In the genomic region with DNA sequence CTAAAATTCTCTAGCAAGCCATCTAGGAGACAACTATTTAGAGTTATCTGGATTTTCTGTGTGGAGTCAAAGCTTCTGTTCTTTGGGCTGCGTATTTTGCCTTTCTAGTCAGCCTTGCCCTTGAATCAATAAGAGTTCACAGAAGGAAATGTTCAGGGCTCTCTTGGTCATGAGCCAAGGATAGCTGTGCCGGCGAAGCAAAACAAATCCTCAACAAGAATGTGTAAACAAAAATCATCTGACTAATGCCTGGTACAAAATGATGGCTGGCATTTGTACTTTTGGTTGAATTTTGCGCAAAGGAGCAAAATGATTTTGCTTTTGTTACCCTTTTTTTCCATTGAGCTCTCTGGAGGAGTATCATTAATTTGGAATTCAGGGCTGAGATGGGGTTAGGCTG, we compare ENCODE assay signal across 1 cellular context.
TF ChIP-seq lines count a peak whose summit lies in the region.

No MANE protein-coding gene starts in this region.

TF ChIP-seq in HepG2, 621 proteins besides CTCF, POLR2A, EP300 and RAD21 (continued from another document):
- TF ChIP-seq, protein P1, sequence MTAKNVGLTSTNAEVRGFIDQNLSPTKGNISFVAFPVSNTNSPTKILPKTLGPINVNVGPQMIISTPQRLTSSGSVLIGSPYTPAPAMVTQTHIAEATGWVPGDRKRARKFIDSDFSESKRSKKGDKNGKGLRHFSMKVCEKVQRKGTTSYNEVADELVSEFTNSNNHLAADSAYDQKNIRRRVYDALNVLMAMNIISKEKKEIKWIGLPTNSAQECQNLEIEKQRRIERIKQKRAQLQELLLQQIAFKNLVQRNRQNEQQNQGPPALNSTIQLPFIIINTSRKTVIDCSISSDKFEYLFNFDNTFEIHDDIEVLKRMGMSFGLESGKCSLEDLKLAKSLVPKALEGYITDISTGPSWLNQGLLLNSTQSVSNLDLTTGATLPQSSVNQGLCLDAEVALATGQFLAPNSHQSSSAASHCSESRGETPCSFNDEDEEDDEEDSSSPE (CRISPR knock-in tag; IDR thresholded peaks at IDR 0.05), result no peak
TF ChIP-seq in HepG2: peak in this region for 0.
